ENCODE assay signal across 9 cellular contexts in genomic region chr3:149981989-149982388, GRCh38. TPM values are rescaled to one million over a fixed set of nuclear protein-coding genes. Genes with fewer than 3 reads are reported as not detected.
DNase-seq lines count a peak whose midpoint lies in the region; ATAC-seq, FAIRE-seq and TF ChIP-seq lines count a peak whose summit lies in the region.
"Not testable (repeated sequence)": the region's sequence is repeated elsewhere in the genome, so short reads cannot be mapped to it uniquely, and the experiment has no call there.
"Had no signal": no experiment of that assay in that cellular context is flagged by ENCODE, and none has a peak within 500 bp of the region (broad histone marks: within the 10 kb centered on the region; RNA-seq: fewer than 3 reads in every experiment).

No MANE protein-coding gene starts in this region.

- H4K5ac ChIP-seq in H1 (ENCODE audit: insufficient read length, low read depth, low read length): not testable (repeated sequence)

- H3K56ac ChIP-seq in H1 (replicated peaks; ENCODE audit: insufficient read length, low read depth, low read length): not testable (repeated sequence)

- not testable (repeated sequence) for H3K14ac ChIP-seq in H1 (ENCODE audit: insufficient read length)

- TF ChIP-seq EP300 in A549 (IDR thresholded peaks at IDR 0.05); H1 (IDR thresholded peaks at IDR 0.05; ENCODE audit: borderline replicate concordance in 1 of 2, low read depth in 2 of 2, low read length in 2 of 2): not testable (repeated sequence)

- H3K4ac ChIP-seq in H1 (replicated peaks; ENCODE audit: insufficient read length, low read depth, low read length): not testable (repeated sequence)

- FAIRE-seq in A549 (lab: Jason Lieb, UNC); pancreas (lab: Jason Lieb, UNC): not testable (repeated sequence)
- FAIRE-seq in GM18507 (lab: Jason Lieb, UNC) (peak; percentile 82), HTR-8/SVneo (lab: Jason Lieb, UNC) (peak; percentile 86), H1 (lab: Jason Lieb, UNC) (peak; percentile 57)

- not testable (repeated sequence) for H3K23ac ChIP-seq in H1 (ENCODE audit: insufficient read length)

- POLR2A ChIA-PET in A549 (lab: Yijun Ruan, JAX); H1 (lab: Charles Lee; ENCODE audit: partially characterized antibody): not testable (repeated sequence)

- TF ChIP-seq POLR2A in A549 (IDR thresholded peaks at IDR 0.05; ENCODE audit: low read length); H1 (IDR thresholded peaks at IDR 0.05; ENCODE audit: control extremely low read depth in 1 of 2, low read depth in 2 of 2, low read length in 2 of 2): not testable (repeated sequence)

- WGBS in A549 (ENCODE audit: missing lambda C conversion rate): 17% methylated on average over 5 of the region's 10 CpGs
- 86% methylated on average over 5 of the region's 10 CpGs; no CpG with 5 or more reads in 1 of the 2 experiments for WGBS in H1 (ENCODE audit: extremely low coverage in 1 of 2, insufficient coverage in 1 of 2, insufficient read length in 1 of 2, insufficient replicate concordance in 2 of 2, low coverage in 1 of 2, low lambda C conversion rate in 2 of 2, missing lambda C conversion rate in 1 of 2), 2 experiments
- WGBS in pancreas, 2 donors: 51 to 53% methylated on average over 3 to 4 of the region's 10 CpGs

- not testable (repeated sequence) for H3K23me2 ChIP-seq in H1 (ENCODE audit: low read depth, low read length)

- not testable (repeated sequence) for DNase-seq in A549 (ENCODE audit: low read depth in 1 of 2, low spot score in 1 of 2); GM18507 (ENCODE audit: extremely low spot score, insufficient read length, low read depth); HTR-8/SVneo (ENCODE audit: insufficient read length, low spot score); activated naive CD4-positive, alpha-beta T cell treated with anti-CD3 and anti-CD28 coated beads, Interleukin-2, amount 50 U/mL, for 72 hours (ENCODE audit: low spot score in 2 of 2); H1 (ENCODE audit: low read depth in 1 of 2, low spot score in 2 of 2); left colon; pancreas

- not testable (repeated sequence) for H3K79me1 ChIP-seq in H1 (ENCODE audit: low read depth, low read length)

- H3K9me3 Mint-ChIP-seq in activated naive CD4-positive, alpha-beta T cell treated with anti-CD3 and anti-CD28 coated beads, Interleukin-2, amount 50 U/mL, for 72 hours: not testable (repeated sequence)

- not testable (repeated sequence) for H3K36me3 Mint-ChIP-seq in activated naive CD4-positive, alpha-beta T cell treated with anti-CD3 and anti-CD28 coated beads, Interleukin-2, amount 50 U/mL, for 72 hours

- not testable (repeated sequence) for H3K9ac ChIP-seq in H1 (replicated peaks in 1 of 4; ENCODE audit: extremely low read depth in 1 of 4, low read depth in 3 of 4, low read length in 3 of 4)

- H4K20me1 ChIP-seq in H1 (replicated peaks in 1 of 2; ENCODE audit: control insufficient read depth in 1 of 2, insufficient read depth in 2 of 2, low read length in 2 of 2): not testable (repeated sequence)

- not testable (repeated sequence) for H3K36me3 ChIP-seq in H1 (ENCODE audit: control insufficient read depth in 2 of 4, insufficient read depth in 4 of 4, low read length in 3 of 4); pancreas

- H2BK5ac ChIP-seq in H1 (ENCODE audit: low read depth, low read length): not testable (repeated sequence)

- TF ChIP-seq RAD21 in A549 (conservative IDR thresholded peaks at IDR 0.05 in 1 of 2, IDR thresholded peaks at IDR 0.05 in 1 of 2); H1 (IDR thresholded peaks at IDR 0.05 in 1 of 2, conservative IDR thresholded peaks at IDR 0.05 in 1 of 2; ENCODE audit: low read depth in 2 of 2, low read length in 2 of 2): not testable (repeated sequence)

- H2BK15ac ChIP-seq in H1 (ENCODE audit: low read length): not testable (repeated sequence)

- not testable (repeated sequence) for H3K27ac ChIP-seq in A549; H1 (ENCODE audit: low read depth, low read length); pancreas

- intact Hi-C loops in left colon (cut with DNase I, micrococcal nuclease); pancreas (cut with DNase I): not testable (repeated sequence)

- not testable (repeated sequence) for H3K4me1 ChIP-seq in A549; H1 (replicated peaks in 1 of 4; ENCODE audit: control insufficient read depth in 3 of 4, insufficient read depth in 4 of 4, low read length in 3 of 4); pancreas

- CTCF ChIA-PET in A549 (lab: Yijun Ruan, JAX): interaction anchor here (1.0 kb wide), 2 partner anchors 10 to 45 kb away, joined by 3 read pairs; no protein-coding TSS in a partner anchor
- CTCF ChIA-PET in H1 (lab: Charles Lee; ENCODE audit: partially characterized antibody): interaction anchor here (0.6 to 1.3 kb wide), 5 partner anchors 14 to 207 kb away, joined by 3 to 6 read pairs (median 3); no protein-coding TSS in a partner anchor

- H2BK12ac ChIP-seq in H1 (ENCODE audit: low read depth, low read length): not testable (repeated sequence)

- not testable (repeated sequence) for H3K79me2 ChIP-seq in H1 (ENCODE audit: control insufficient read depth in 1 of 2, insufficient read depth in 2 of 2, low read length in 2 of 2)

- H2AK5ac ChIP-seq in H1 (ENCODE audit: low read depth, low read length): not testable (repeated sequence)

- not testable (repeated sequence) for H4K8ac ChIP-seq in H1 (ENCODE audit: extremely low read depth, insufficient read depth, low read length)

- H3K4me3 ChIP-seq in A549; H1 (ENCODE audit: extremely low read depth in 1 of 4, insufficient read depth in 2 of 4, low read depth in 3 of 4, low read length in 4 of 4); pancreas: not testable (repeated sequence)

- not testable (repeated sequence) for H2BK120ac ChIP-seq in H1 (replicated peaks; ENCODE audit: low read depth, low read length)

- H4K91ac ChIP-seq in H1 (replicated peaks; ENCODE audit: insufficient read length, low read length): not testable (repeated sequence)

- H3K27ac Mint-ChIP-seq in activated naive CD4-positive, alpha-beta T cell treated with anti-CD3 and anti-CD28 coated beads, Interleukin-2, amount 50 U/mL, for 72 hours: not testable (repeated sequence)

- TF ChIP-seq CTCF in A549 (IDR thresholded peaks at IDR 0.05); H1 (IDR thresholded peaks at IDR 0.05; ENCODE audit: control extremely low read depth in 1 of 3, insufficient read depth in 1 of 3, low read depth in 1 of 3, low read length in 3 of 3); pancreas (IDR thresholded peaks at IDR 0.05): not testable (repeated sequence)

- H3K18ac ChIP-seq in H1 (ENCODE audit: extremely low read depth, low read length): not testable (repeated sequence)

- not testable (repeated sequence) for H2AFZ ChIP-seq in H1 (ENCODE audit: low read length)

- not testable (repeated sequence) for H2BK20ac ChIP-seq in H1 (ENCODE audit: low read length)

- ATAC-seq in A549: peak; percentile 90 to 95
- ATAC-seq in SK-N-SH treated with all-trans-retinoic acid at 6 μM for 48 hours: peak; percentile 83
- ATAC-seq in activated naive CD4-positive, alpha-beta T cell treated with anti-CD3 and anti-CD28 coated beads, Interleukin-2, amount 50 U/mL, for 72 hours: peak; percentile 49 to 63
- ATAC-seq in left colon: peak; percentile 76
- peak; percentile 67 to 89 (median 80) for ATAC-seq in pancreas

- not testable (repeated sequence) for H3K27me3 ChIP-seq in H1 (replicated peaks in 1 of 4; ENCODE audit: control insufficient read depth in 3 of 4, extremely low read depth in 1 of 4, insufficient read depth in 3 of 4, low read length in 3 of 4); pancreas

- not testable (repeated sequence) for H3K9me3 ChIP-seq in A549; H1 (ENCODE audit: insufficient read depth in 2 of 2, low read depth in 1 of 2, low read length in 1 of 2); pancreas

- not testable (repeated sequence) for H3K4me2 ChIP-seq in A549; H1 (ENCODE audit: insufficient read depth in 1 of 2, low read depth in 2 of 2, low read length in 2 of 2)

RNA-seq across cellular contexts. Expression of gene PFN2, which starts 11.3 kb away (rescaled TPM):
- polyA plus RNA-seq in A549 (2011; rRNA removed): 406 and 539 TPM in 2 replicates
- 191 and 210 TPM in 2 replicates for polyA plus RNA-seq in A549 (2012; cell fraction: cytosol; rRNA removed)
- polyA plus RNA-seq in A549 (2012; cell fraction: nucleus; rRNA removed): 78.8 and 97.0 TPM in 2 replicates
- 201 to 231 TPM (median 222 TPM) in 3 replicates for polyA plus RNA-seq in A549 (2017; fragmentation: RNase III; extraction: RNeasy Plus Mini Kit Qiagen cat#74134 plus additional on column Dnase treatment)
- polyA minus RNA-seq in A549 (2011; rRNA and poly(A)+ RNA removed): 117 and 129 TPM in 2 replicates
- total RNA-seq in activated naive CD4-positive, alpha-beta T cell treated with anti-CD3 and anti-CD28 coated beads, Interleukin-2, amount 50 U/mL, for 72 hours: 1 to 10 TPM; 2.4 to 3.0 TPM
- 175 and 178 TPM in 2 replicates for total RNA-seq in H1 (2021; fragmentation: NEBNext Ultra II Directional; extraction: Animal tissue kit (Norgen Biotek cat#: 25700))
- polyA plus RNA-seq in H1 (2011; rRNA removed): 165 and 311 TPM in 2 replicates
- polyA plus RNA-seq in H1 (2011; cell fraction: cytosol; rRNA removed): 241 TPM
- polyA plus RNA-seq in H1 (2011; cell fraction: nucleus; rRNA removed): 72.0 TPM
- 121 to 190 TPM (median 156 TPM) in 4 replicates for polyA plus RNA-seq in H1 (2012, experiment 1 of 2)
- polyA plus RNA-seq in H1 (2012, experiment 2 of 2): 77.8 TPM
- polyA plus RNA-seq in H1 (2013, experiment 1 of 2): 93.5 TPM
- 87.9 TPM for polyA plus RNA-seq in H1 (2013, experiment 2 of 2)
- polyA minus RNA-seq in H1 (2011; rRNA and poly(A)+ RNA removed): 152 and 194 TPM in 2 replicates
- 100 TPM for polyA minus RNA-seq in H1 (2011; cell fraction: cytosol; rRNA and poly(A)+ RNA removed)
- polyA minus RNA-seq in H1 (2011; cell fraction: nucleus; rRNA and poly(A)+ RNA removed): 223 TPM
- 10 to 100 TPM; 35.6 to 49.7 TPM for total RNA-seq in left colon
- 10 to 100 TPM; 31.8 to 39.9 (median 33.5) TPM for total RNA-seq in pancreas
- 100 to 1,000 TPM in 1 of 2 donors, 10 to 100 TPM in 1; 32.2 to 109 TPM for polyA plus RNA-seq in pancreas
- polyA plus RNA-seq: CD14-positive monocyte had no signal

Comparison
In these comparisons a context has a peak if more than half of its experiments do, and no peak if none do; other contexts are left out.
1. RNA of gene PFN2, which starts 11.3 kb away (total RNA-seq): 175 to 178 TPM in H1, 35.6 to 49.7 TPM in left colon and 31.8 to 39.9 TPM in pancreas; 2.4 to 3.0 TPM in activated naive CD4-positive, alpha-beta T cell treated with anti-CD3 and anti-CD28 coated beads, Interleukin-2, amount 50 U/mL, for 72 hours; every median in the first group is over 4 times any median in the second.
2. Peak in every context shown above with its lines, with median percentiles within 50 percentile points of each other: ATAC-seq.